In genomic region chr2:24613154-24613814, GRCh38 we compare ENCODE assay signal across 8 cellular contexts.
A peak's percentile ranks its signal among the peaks of the same experiment; 100 is the strongest.
DNase-seq lines count a peak whose midpoint lies in the region; ATAC-seq and TF ChIP-seq lines count a peak whose summit lies in the region.

No MANE protein-coding gene starts in this region.

- no TSS peak for BruUV-seq in MCF 10A (replicated peaks; lab: Mats Ljungman, UMichigan)

- no peak overlapping the region for H3K27ac Mint-ChIP-seq in MCF 10A (ENCODE audit: low read depth, unreplicated experiment)
- no peak overlapping the region for H3K27ac Mint-ChIP-seq in progenitor cell of endocrine pancreas

- H3K9me3 ChIP-seq in breast epithelium (peaks cover 8 to 22% of the 10 kb centered on the region in 2 donors), NT2/D1 (ENCODE audit: insufficient read depth, low read length) (no peaks in the 10 kb centered on the region), gastroesophageal sphincter (peaks cover 0 to 15% (median 0%) of the 10 kb centered on the region in 3 donors)

- 89 to 92% methylated on average over 2 to 3 of the region's 6 CpGs for WGBS in gastroesophageal sphincter (ENCODE audit: low coverage in 1 of 2), 2 donors

- TF ChIP-seq POLR2A in breast epithelium (IDR thresholded peaks at IDR 0.05) (no peak), gastroesophageal sphincter (IDR thresholded peaks at IDR 0.05) (no peak)

- H3K4me1 ChIP-seq in breast epithelium (no peaks in the 10 kb centered on the region), NT2/D1 (ENCODE audit: insufficient read depth, insufficient read length) (peaks cover 5% of the 10 kb centered on the region), gastroesophageal sphincter (peaks cover 0 to 17% (median 0%) of the 10 kb centered on the region in 3 donors)

- H3K27ac ChIP-seq in breast epithelium (no peak overlapping the region), gastroesophageal sphincter (no peak overlapping the region)

- DNase-seq in MCF 10A (ENCODE audit: unreplicated experiment) (peak; percentile 66), breast epithelium (ENCODE audit: low spot score in 2 of 2) (no peak), NT2/D1 (ENCODE audit: low read depth, low spot score) (peak; percentile 61), dermis microvascular lymphatic vessel endothelial cell (ENCODE audit: low read depth in 2 of 2) (peak; percentile 26 to 74), progenitor cell of endocrine pancreas (ENCODE audit: low spot score, unreplicated experiment) (no peak)

- H3K27me3 Mint-ChIP-seq in MCF 10A (ENCODE audit: insufficient read depth, unreplicated experiment) (no peaks in the 10 kb centered on the region), progenitor cell of endocrine pancreas (no peaks in the 10 kb centered on the region)

- ATAC-seq in HG02973 (IDR thresholded peaks at IDR 0.05; ENCODE audit: unreplicated experiment) = peak; percentile 61
- ATAC-seq in HG03571 (IDR thresholded peaks at IDR 0.05; ENCODE audit: unreplicated experiment) = no peak
- ATAC-seq in gastroesophageal sphincter = no peak

- no peak overlapping the region for H3K4me3 ChIP-seq in breast epithelium
- H3K4me3 ChIP-seq in NT2/D1 (ENCODE audit: insufficient read length, low read depth) = no peak overlapping the region
- H3K4me3 ChIP-seq in gastroesophageal sphincter = no peak overlapping the region

- intact Hi-C loops in MCF 10A (cut with micrococcal nuclease) = loop anchor here (1.0 to 10.0 kb wide), 2 partner anchors 182 to 214 kb away; partner anchors contain the start of genes CENPO and PTRHD1
- intact Hi-C loops in breast epithelium (cut with DNase I; ENCODE audit: low total_unique reads) = no loop called here

- H3K36me3 Mint-ChIP-seq in MCF 10A (ENCODE audit: insufficient read depth, unreplicated experiment) (no peaks in the 10 kb centered on the region), progenitor cell of endocrine pancreas (ENCODE audit: insufficient read depth) (peaks cover 3% of the 10 kb centered on the region)

- H3K27me3 ChIP-seq in breast epithelium (no peaks in the 10 kb centered on the region), NT2/D1 (ENCODE audit: insufficient read depth, insufficient read length) (no peaks in the 10 kb centered on the region), gastroesophageal sphincter (no peaks in the 10 kb centered on the region)

- no peak for TF ChIP-seq CTCF in MCF 10A (IDR thresholded peaks at IDR 0.05; ENCODE audit: unreplicated experiment)
- TF ChIP-seq CTCF in breast epithelium (IDR thresholded peaks at IDR 0.05) = no peak
- TF ChIP-seq CTCF in progenitor cell of endocrine pancreas (IDR thresholded peaks at IDR 0.05; ENCODE audit: unreplicated experiment) = peak; percentile 51
- TF ChIP-seq CTCF in gastroesophageal sphincter (IDR thresholded peaks at IDR 0.05) = no peak

- H3K4me3 Mint-ChIP-seq in MCF 10A (ENCODE audit: unreplicated experiment) (no peak overlapping the region), progenitor cell of endocrine pancreas (ENCODE audit: low read depth) (no peak overlapping the region)

- CTCF ChIA-PET in MCF 10A (lab: Yijun Ruan, JAX) = interaction anchor here (0.5 to 1.2 kb wide), 3 partner anchors 9 to 76 kb away, joined by 3 to 4 read pairs (median 4); no protein-coding TSS in a partner anchor

- no peaks in the 10 kb centered on the region for H3K9me3 Mint-ChIP-seq in MCF 10A (ENCODE audit: unreplicated experiment)
- no peaks in the 10 kb centered on the region for H3K9me3 Mint-ChIP-seq in progenitor cell of endocrine pancreas (ENCODE audit: low read depth)

- TF ChIP-seq EP300 in gastroesophageal sphincter (IDR thresholded peaks at IDR 0.05) = no peak

- peaks cover 8% of the 10 kb centered on the region for H3K4me1 Mint-ChIP-seq in MCF 10A (ENCODE audit: insufficient read depth, unreplicated experiment)
- H3K4me1 Mint-ChIP-seq in progenitor cell of endocrine pancreas (ENCODE audit: low read depth) = peaks cover 1% of the 10 kb centered on the region

- no peak overlapping the region for H3K9ac ChIP-seq in NT2/D1 (ENCODE audit: insufficient read length, low read depth)

- no peaks in the 10 kb centered on the region for H3K36me3 ChIP-seq in breast epithelium
- no peaks in the 10 kb centered on the region for H3K36me3 ChIP-seq in NT2/D1 (ENCODE audit: insufficient read depth, insufficient read length, low read length)
- no peaks in the 10 kb centered on the region for H3K36me3 ChIP-seq in gastroesophageal sphincter

- POLR2A ChIA-PET in MCF 10A (lab: Yijun Ruan, JAX) = interaction anchor here (0.6 kb wide), 1 partner anchor 1061 kb away, joined by 3 read pairs; no protein-coding TSS in a partner anchor

Comparison
In these comparisons a context has a peak if more than half of its experiments do, and no peak if none do; other contexts are left out.
1. DNase-seq: peak in MCF 10A (single experiment), NT2/D1 (single experiment) and dermis microvascular lymphatic vessel endothelial cell (2 of 2); none in breast epithelium (0 of 2) and progenitor cell of endocrine pancreas (single experiment).